ENCODE assay signal across 19 cellular contexts in genomic region chr7:121341933-121342332, GRCh38. TPM values are rescaled to one million over a fixed set of nuclear protein-coding genes. Genes with fewer than 3 reads are reported as not detected.
"Had no signal": no experiment of that assay in that cellular context is flagged by ENCODE, and none has a peak within 500 bp of the region (broad histone marks: within the 10 kb centered on the region; RNA-seq: fewer than 3 reads in every experiment).

No MANE protein-coding gene starts in this region.

- H3K9me3 ChIP-seq: esophagus squamous epithelium, right atrium auricular region, suprapubic skin, upper lobe of left lung had no signal

- H3K27me3 Mint-ChIP-seq: activated naive CD4-positive, alpha-beta T cell treated with anti-CD3 and anti-CD28 coated beads, Interleukin-2, amount 10 ng/mL, durations not matched to agents 7 days and 5 days; stimulated activated naive CD8-positive, alpha-beta T cell treated with anti-CD3 and anti-CD28 coated beads, Interleukin-15, Interleukin-2, amounts not matched to agents 100 ng/mL and 50 ng/mL, for 24 hours had no signal

- H3K4me1 ChIP-seq: esophagus squamous epithelium, right atrium auricular region, suprapubic skin had no signal

- H3K4me3 Mint-ChIP-seq: activated naive CD4-positive, alpha-beta T cell treated with anti-CD3 and anti-CD28 coated beads, Interleukin-2, amount 10 ng/mL, durations not matched to agents 7 days and 5 days; nephron; stimulated activated naive CD8-positive, alpha-beta T cell treated with anti-CD3 and anti-CD28 coated beads, Interleukin-15, Interleukin-2, amounts not matched to agents 100 ng/mL and 50 ng/mL, for 24 hours; T-helper 2 cell treated with Interferon-gamma antibody and Interleukin-4, amounts not matched to agents 5 μg/mL and 100 μg/mL, for 36 hours had no signal

- H3K27ac Mint-ChIP-seq: activated naive CD4-positive, alpha-beta T cell treated with anti-CD3 and anti-CD28 coated beads, Interleukin-2, amount 10 ng/mL, durations not matched to agents 7 days and 5 days; activated T-helper 2 cell treated with anti-CD3 and anti-CD28 coated beads, Interferon-gamma antibody, Interleukin-2, Interleukin-4, amounts not matched to agents 10 μg/mL and 5 μg/mL and 100 μg/mL, durations not matched to agents 14 hours and 24 hours and 36 hours; nephron; stimulated activated naive CD8-positive, alpha-beta T cell treated with anti-CD3 and anti-CD28 coated beads, Interleukin-15, Interleukin-2, amounts not matched to agents 100 ng/mL and 50 ng/mL, for 24 hours; T-helper 2 cell treated with Interferon-gamma antibody and Interleukin-4, amounts not matched to agents 5 μg/mL and 100 μg/mL, for 36 hours had no signal

- H3K27me3 ChIP-seq: esophagus squamous epithelium, right atrium auricular region, suprapubic skin, upper lobe of left lung had no signal

- ATAC-seq: left ventricle myocardium superior had no signal

- DNase-seq: activated CD4-positive, alpha-beta T cell treated with anti-CD3 and anti-CD28 coated beads for 1 hour; activated CD4-positive, alpha-beta T cell treated with anti-CD3 and anti-CD28 coated beads, Interleukin-2, amount 50 U/mL, for 4 hours; activated naive CD4-positive, alpha-beta T cell treated with anti-CD3 and anti-CD28 coated beads, Interleukin-2, amount 10 ng/mL, durations not matched to agents 7 days and 5 days; esophagus squamous epithelium; hippocampal formation; kidney; left ventricle myocardium superior; mesendoderm; nucleus accumbens; stimulated activated CD4-positive, alpha-beta T cell treated with anti-CD3 and anti-CD28 coated beads, Interleukin-4, amount 100 ng/mL, for 24 hours; upper lobe of left lung had no signal

- H3K9me3 Mint-ChIP-seq: activated naive CD4-positive, alpha-beta T cell treated with anti-CD3 and anti-CD28 coated beads, Interleukin-2, amount 10 ng/mL, durations not matched to agents 7 days and 5 days; activated T-helper 2 cell treated with anti-CD3 and anti-CD28 coated beads, Interferon-gamma antibody, Interleukin-2, Interleukin-4, amounts not matched to agents 10 μg/mL and 5 μg/mL and 100 μg/mL, durations not matched to agents 14 hours and 24 hours and 36 hours; nephron; stimulated activated naive CD8-positive, alpha-beta T cell treated with anti-CD3 and anti-CD28 coated beads, Interleukin-15, Interleukin-2, amounts not matched to agents 100 ng/mL and 50 ng/mL, for 24 hours; T-helper 2 cell treated with Interferon-gamma antibody and Interleukin-4, amounts not matched to agents 5 μg/mL and 100 μg/mL, for 36 hours had no signal

- H3K4me3 ChIP-seq: esophagus squamous epithelium, right atrium auricular region, skin epidermis, suprapubic skin, upper lobe of left lung had no signal

- H3K4me1 Mint-ChIP-seq: activated naive CD4-positive, alpha-beta T cell treated with anti-CD3 and anti-CD28 coated beads, Interleukin-2, amount 10 ng/mL, durations not matched to agents 7 days and 5 days; nephron had no signal

- H3K36me3 ChIP-seq: suprapubic skin had no signal

RNA-seq across cellular contexts. Expression of gene WNT16, which starts 13.1 kb away (rescaled TPM):
- total RNA-seq: activated T-helper 2 cell treated with anti-CD3 and anti-CD28 coated beads, Interferon-gamma antibody, Interleukin-2, Interleukin-4, amounts not matched to agents 10 μg/mL and 5 μg/mL and 100 μg/mL, durations not matched to agents 14 hours and 24 hours and 36 hours; kidney; left ventricle myocardium superior; posterior vena cava; upper lobe of left lung had no signal
